8 cellular contexts compared by ENCODE assay signal in the genomic region with DNA sequence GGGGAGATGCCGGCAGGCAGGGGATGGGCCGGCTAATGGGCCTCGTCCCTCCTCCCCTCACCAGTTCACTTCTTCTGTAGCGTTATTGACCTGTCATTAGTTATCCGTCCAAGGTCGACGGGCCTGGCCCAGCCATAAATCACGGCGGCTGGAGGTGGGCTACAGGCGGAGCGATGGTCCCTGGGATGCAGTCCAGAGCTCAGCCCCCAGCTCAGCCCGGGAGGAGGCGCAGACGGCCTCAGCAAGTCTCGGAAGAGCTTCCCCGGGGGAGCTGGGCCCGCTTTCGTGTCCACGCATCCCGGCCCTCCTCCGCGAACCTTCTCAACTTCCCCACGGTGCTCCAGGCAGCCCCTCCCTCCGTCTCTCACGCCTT. TPM values are rescaled to one million over a fixed set of nuclear protein-coding genes. Genes with fewer than 3 reads are reported as not detected.
DNase-seq lines count a peak whose midpoint lies in the region; ATAC-seq, FAIRE-seq and TF ChIP-seq lines count a peak whose summit lies in the region.

No MANE protein-coding gene starts in this region.

- H3K4me1 Mint-ChIP-seq in memory B cell: peaks cover 21% of the 10 kb centered on the region

- ATAC-seq in HepG2: peak; percentile 9
- no peak for ATAC-seq in right lobe of liver
- no peak for ATAC-seq in memory B cell (ENCODE audit: low read depth)

- TF ChIP-seq EP300 in HepG2 (IDR thresholded peaks at IDR 0.05; ENCODE audit: low read depth in 2 of 2, low read length in 2 of 2): no peak
- TF ChIP-seq EP300 in HepG2 (CRISPR knock-in tag; IDR thresholded peaks at IDR 0.05; ENCODE audit: borderline replicate concordance): no peak

- H3K4me3 ChIP-seq in HepG2 (replicated peaks in 1 of 3; ENCODE audit: insufficient read depth in 1 of 3, low read depth in 2 of 3, low read length in 3 of 3) (peak overlapping the region; percentile 68 to 85 (median 68); a peak in 5 of 6 replicates), right lobe of liver (no peak overlapping the region), astrocyte of the cerebellum (ENCODE audit: low read depth, low read length) (peak overlapping the region; percentile 56), vagina (peak overlapping the region; percentile 44 to 53)

- H4K20me1 ChIP-seq in HepG2 (ENCODE audit: insufficient read depth, low read length): no peaks in the 10 kb centered on the region

- no peaks in the 10 kb centered on the region for H3K36me3 ChIP-seq in HepG2 (replicated peaks in 1 of 2; ENCODE audit: control insufficient read depth in 1 of 2, insufficient read depth in 2 of 2, low read length in 2 of 2)
- H3K36me3 ChIP-seq in right lobe of liver: no peaks in the 10 kb centered on the region
- H3K36me3 ChIP-seq in vagina: no peaks in the 10 kb centered on the region

- WGBS in HepG2 (ENCODE audit: low lambda C conversion rate): 15% methylated on average over 23 of the region's 25 CpGs
- WGBS in right lobe of liver (ENCODE audit: insufficient coverage, low coverage, low lambda C conversion rate, missing lambda C conversion rate): 3% methylated on average over 16 of the region's 25 CpGs

- TF ChIP-seq CTCF in HepG2 (CRISPR knock-in tag; IDR thresholded peaks at IDR 0.05): no peak
- no peak for TF ChIP-seq CTCF in right lobe of liver (IDR thresholded peaks at IDR 0.05)
- no peak for TF ChIP-seq CTCF in astrocyte of the cerebellum (IDR thresholded peaks at IDR 0.05; ENCODE audit: low read depth, low read length, missing control alignments)
- TF ChIP-seq CTCF in vagina (IDR thresholded peaks at IDR 0.05): no peak

- in situ Hi-C loops in HepG2 (cut with HindIII; ENCODE audit: extremely low pct_ligation_motif_present, low pct_unique_long_range_greater_than_20kb): loop anchor here (5.0 kb wide), 1 partner anchor 357 kb away; no protein-coding TSS in a partner anchor
- in situ Hi-C loops in astrocyte of the cerebellum (cut with HindIII; ENCODE audit: low sequenced_read_pairs): no loop called here

- DNase-seq in HepG2 (ENCODE audit: low spot score) (no peak), right lobe of liver (no peak), astrocyte of the cerebellum (ENCODE audit: low read depth) (no peak), memory B cell (ENCODE audit: low spot score in 2 of 2) (no peak), vagina (ENCODE audit: extremely low spot score in 2 of 2) (no peak), dermis blood vessel endothelial cell (no peak), GM19239 (ENCODE audit: insufficient read length, low spot score) (no peak), HK-2 (ENCODE audit: unreplicated experiment) (no peak)

- peak overlapping the region; percentile 80 for H3K4me3 Mint-ChIP-seq in memory B cell

- peaks cover 33% of the 10 kb centered on the region for H3K27me3 Mint-ChIP-seq in memory B cell

- TF ChIP-seq RAD21 in HepG2 (CRISPR knock-in tag; IDR thresholded peaks at IDR 0.05): no peak

- H3K4me2 ChIP-seq in HepG2 (ENCODE audit: low read depth, low read length): peak overlapping the region; percentile 100

- no peak overlapping the region for H2AFZ ChIP-seq in HepG2 (ENCODE audit: low read length)

- no peaks in the 10 kb centered on the region for H3K79me2 ChIP-seq in HepG2 (ENCODE audit: insufficient read depth, low read length)

- H3K9me3 ChIP-seq in HepG2 (ENCODE audit: low read length) (no peaks in the 10 kb centered on the region), right lobe of liver (peaks cover 0 to 6% (median 0%) of the 10 kb centered on the region in 4 donors), vagina (peaks cover 7% of the 10 kb centered on the region)

- CTCF ChIA-PET in HepG2 (lab: Yijun Ruan, JAX; ENCODE audit: low intra/inter-chr PET ratio, low total read pairs): interaction anchor here (0.9 to 1.7 kb wide), 2 partner anchors 102 to 297 kb away, joined by 7 to 8 read pairs; no protein-coding TSS in a partner anchor

- BruUV-seq in HepG2 (replicated peaks; lab: Mats Ljungman, UMichigan): no TSS peak

- no peak for FAIRE-seq in HepG2 (lab: Jason Lieb, UNC)
- FAIRE-seq in GM19239 (lab: Jason Lieb, UNC): no peak

- no peak overlapping the region for H3K27ac ChIP-seq in HepG2 (ENCODE audit: extremely low read length, insufficient read depth, low read length)
- H3K27ac ChIP-seq in right lobe of liver: no peak overlapping the region
- H3K27ac ChIP-seq in vagina: no peak overlapping the region

- no peaks in the 10 kb centered on the region for H3K9me3 Mint-ChIP-seq in memory B cell

- H3K36me3 Mint-ChIP-seq in memory B cell: peaks cover 1% of the 10 kb centered on the region

- peaks cover 46% of the 10 kb centered on the region for H3K4me1 ChIP-seq in HepG2 (ENCODE audit: insufficient read depth, low read length)
- H3K4me1 ChIP-seq in right lobe of liver: peaks cover 0 to 12% (median 3%) of the 10 kb centered on the region in 4 donors
- peaks cover 24% of the 10 kb centered on the region for H3K4me1 ChIP-seq in vagina

- intact Hi-C loops in HepG2 (cut with micrococcal nuclease; ENCODE audit: unreplicated experiment): no loop called here
- intact Hi-C loops in right lobe of liver (cut with DNase I): loop anchor here (5.0 to 10.0 kb wide), 2 partner anchors 275 to 357 kb away; no protein-coding TSS in a partner anchor
- intact Hi-C loops in vagina (cut with DNase I): loop anchor here (5.0 kb wide), 1 partner anchor 352 kb away; no protein-coding TSS in a partner anchor

- H3K9ac ChIP-seq in HepG2 (ENCODE audit: insufficient read depth, low read depth, low read length): no peak overlapping the region

- TF ChIP-seq POLR2A in HepG2 (IDR thresholded peaks at IDR 0.05; ENCODE audit: insufficient read depth in 1 of 2, low read depth in 2 of 2, low read length in 2 of 2): no peak
- no peak for TF ChIP-seq POLR2A in right lobe of liver (IDR thresholded peaks at IDR 0.05)
- TF ChIP-seq POLR2A in vagina (IDR thresholded peaks at IDR 0.05): no peak

- POLR2A ChIA-PET in HepG2 (lab: Yijun Ruan, JAX): no interaction called here

- H3K27me3 ChIP-seq in HepG2 (ENCODE audit: control insufficient read depth in 1 of 2, insufficient read depth in 2 of 2, low read length in 2 of 2) (peaks cover 0 to 51% of the 10 kb centered on the region in 2 experiments; a peak in 4 of 5 replicates), right lobe of liver (peaks cover 0 to 13% of the 10 kb centered on the region in 2 donors), vagina (peaks cover 10% of the 10 kb centered on the region)

- H3K27ac Mint-ChIP-seq in memory B cell: no peak overlapping the region

RNA-seq across cellular contexts. Expression of a gene that starts 18.6 kb away (rescaled TPM):
- 8.1 and 13.8 TPM in 2 replicates for total RNA-seq in HepG2 (2016; rRNA removed; fragmentation: Illumina TruSeq; extraction: Trizol)
- total RNA-seq in HepG2 (2016; cell fraction: cytosol; rRNA removed; fragmentation: Illumina TruSeq; extraction: Trizol; ENCODE audit: low read depth): 6.3 and 7.5 TPM in 2 replicates
- total RNA-seq in HepG2 (2016; cell fraction: insoluble cytoplasmic fraction; rRNA removed; fragmentation: Illumina TruSeq; extraction: Trizol): 8.8 and 13.2 TPM in 2 replicates
- total RNA-seq in HepG2 (2016; cell fraction: membrane; rRNA removed; fragmentation: Illumina TruSeq; extraction: Trizol): 10.8 and 13.5 TPM in 2 replicates
- total RNA-seq in HepG2 (2016; cell fraction: nucleus; rRNA removed; fragmentation: Illumina TruSeq; extraction: Trizol): 13.0 and 17.9 TPM in 2 replicates
- 19.1 and 25.0 TPM in 2 replicates for polyA plus RNA-seq in HepG2 (2011; rRNA removed)
- polyA plus RNA-seq in HepG2 (2011; cell fraction: cytosol; rRNA removed): 13.4 and 19.7 TPM in 2 replicates
- 60.4 and 68.5 TPM in 2 replicates for polyA plus RNA-seq in HepG2 (2011; cell fraction: nucleus; rRNA removed)
- polyA plus RNA-seq in HepG2 (2012): 15.2 and 18.1 TPM in 2 replicates
- polyA plus RNA-seq in HepG2 (2016; cell fraction: cytosol; fragmentation: Illumina TruSeq; extraction: Trizol; ENCODE audit: low read depth): 4.0 and 5.6 TPM in 2 replicates
- 9.5 and 10.7 TPM in 2 replicates for polyA plus RNA-seq in HepG2 (2016; cell fraction: insoluble cytoplasmic fraction; fragmentation: Illumina TruSeq; extraction: Trizol; ENCODE audit: low read depth)
- 9.1 and 10.4 TPM in 2 replicates for polyA plus RNA-seq in HepG2 (2016; cell fraction: membrane; fragmentation: Illumina TruSeq; extraction: Trizol; ENCODE audit: low read depth)
- polyA plus RNA-seq in HepG2 (2016; cell fraction: nucleus; fragmentation: Illumina TruSeq; extraction: Trizol; ENCODE audit: insufficient read depth, low read depth): 29.0 and 32.0 TPM in 2 replicates
- 66.0 and 72.8 TPM in 2 replicates for polyA minus RNA-seq in HepG2 (2011; rRNA and poly(A)+ RNA removed; ENCODE audit: low replicate concordance)
- 13.5 and 15.3 TPM in 2 replicates for polyA minus RNA-seq in HepG2 (2011; cell fraction: cytosol; rRNA and poly(A)+ RNA removed)
- 32.6 and 36.1 TPM in 2 replicates for polyA minus RNA-seq in HepG2 (2011; cell fraction: nucleus; rRNA and poly(A)+ RNA removed)
- total RNA-seq in right lobe of liver: 10 to 100 TPM in 4 of 6 experiments, 1 to 10 TPM in 2; 8.4 to 15.5 (median 13.2) TPM
- 21.1 TPM for total RNA-seq in vagina
- total RNA-seq in dermis blood vessel endothelial cell: 11.7 and 16.3 TPM in 2 replicates

RNA-seq across cellular contexts. Expression of a gene that starts 18.7 kb away (rescaled TPM):
- total RNA-seq in HepG2 (2016; rRNA removed; fragmentation: Illumina TruSeq; extraction: Trizol): 25.2 and 32.8 TPM in 2 replicates
- 8.6 and 8.8 TPM in 2 replicates for total RNA-seq in HepG2 (2016; cell fraction: cytosol; rRNA removed; fragmentation: Illumina TruSeq; extraction: Trizol; ENCODE audit: low read depth)
- 23.9 and 34.8 TPM in 2 replicates for total RNA-seq in HepG2 (2016; cell fraction: insoluble cytoplasmic fraction; rRNA removed; fragmentation: Illumina TruSeq; extraction: Trizol)
- 11.3 and 11.5 TPM in 2 replicates for total RNA-seq in HepG2 (2016; cell fraction: membrane; rRNA removed; fragmentation: Illumina TruSeq; extraction: Trizol)
- total RNA-seq in HepG2 (2016; cell fraction: nucleus; rRNA removed; fragmentation: Illumina TruSeq; extraction: Trizol): 11.3 and 13.2 TPM in 2 replicates
- polyA plus RNA-seq in HepG2 (2011; rRNA removed): 22.7 and 27.0 TPM in 2 replicates
- 30.3 and 33.4 TPM in 2 replicates for polyA plus RNA-seq in HepG2 (2011; cell fraction: cytosol; rRNA removed)
- polyA plus RNA-seq in HepG2 (2011; cell fraction: nucleus; rRNA removed): 17.2 and 17.5 TPM in 2 replicates
- 8.8 and 16.2 TPM in 2 replicates for polyA plus RNA-seq in HepG2 (2012)
- polyA plus RNA-seq in HepG2 (2016; cell fraction: cytosol; fragmentation: Illumina TruSeq; extraction: Trizol; ENCODE audit: low read depth): 7.7 and 9.1 TPM in 2 replicates
- polyA plus RNA-seq in HepG2 (2016; cell fraction: insoluble cytoplasmic fraction; fragmentation: Illumina TruSeq; extraction: Trizol; ENCODE audit: low read depth): 30.4 and 30.5 TPM in 2 replicates
- polyA plus RNA-seq in HepG2 (2016; cell fraction: membrane; fragmentation: Illumina TruSeq; extraction: Trizol; ENCODE audit: low read depth): 8.6 and 8.8 TPM in 2 replicates
- polyA plus RNA-seq in HepG2 (2016; cell fraction: nucleus; fragmentation: Illumina TruSeq; extraction: Trizol; ENCODE audit: insufficient read depth, low read depth): 12.5 and 17.0 TPM in 2 replicates
- polyA minus RNA-seq in HepG2 (2011; rRNA and poly(A)+ RNA removed; ENCODE audit: low replicate concordance): 10.5 and 19.2 TPM in 2 replicates
- 4.8 and 4.9 TPM in 2 replicates for polyA minus RNA-seq in HepG2 (2011; cell fraction: cytosol; rRNA and poly(A)+ RNA removed)
- 14.7 and 16.1 TPM in 2 replicates for polyA minus RNA-seq in HepG2 (2011; cell fraction: nucleus; rRNA and poly(A)+ RNA removed)
- total RNA-seq in right lobe of liver: 1 to 10 TPM; 2.2 to 4.3 (median 3.5) TPM
- total RNA-seq in vagina: 13.8 TPM
- total RNA-seq in dermis blood vessel endothelial cell: 22.4 and 28.1 TPM in 2 replicates

Comparison
In these comparisons a context has a peak if more than half of its experiments do, and no peak if none do; other contexts are left out.
1. H3K4me3 ChIP-seq: peak in HepG2 (3 of 3), astrocyte of the cerebellum (single experiment) and vagina (2 of 2); none in right lobe of liver (0 of 3).